In the genomic region with DNA sequence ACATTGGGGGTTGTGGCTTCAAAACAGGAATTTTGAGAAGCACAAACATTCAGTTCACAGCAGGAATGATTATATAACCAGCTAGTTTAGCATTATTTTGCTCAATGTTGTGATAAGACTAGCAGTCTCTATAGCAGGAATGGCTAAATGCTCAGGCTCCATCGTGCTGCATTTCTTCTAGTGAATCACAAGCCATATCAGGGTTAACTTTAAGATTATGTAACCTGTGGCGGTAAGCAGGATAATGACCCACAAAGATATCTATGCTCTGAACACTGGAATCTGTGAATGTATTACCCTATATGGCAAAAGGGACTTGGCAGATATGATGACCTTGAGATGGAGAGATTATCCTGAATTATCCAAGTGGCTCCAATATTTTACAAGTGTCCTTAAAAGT, we compare ENCODE assay signal across 19 cellular contexts.
DNase-seq lines count a peak whose midpoint lies in the region; ATAC-seq, FAIRE-seq and TF ChIP-seq lines count a peak whose summit lies in the region.
"Had no signal": no experiment of that assay in that cellular context is flagged by ENCODE, and none has a peak within 500 bp of the region (broad histone marks: within the 10 kb centered on the region; RNA-seq: fewer than 3 reads in every experiment).

No MANE protein-coding gene starts in this region.

- FAIRE-seq in H54 (lab: Jason Lieb, UNC), result no peak
- FAIRE-seq: GM12878, HTR-8/SVneo, K562 had no signal

- peak; percentile 82 for DNase-seq in amniotic epithelial cell (ENCODE audit: low read depth)
- no peak for DNase-seq in caudate nucleus (lab: John Stamatoyannopoulos, UW)
- peak; percentile 71 for DNase-seq in iris pigment epithelial cell (ENCODE audit: low read depth)
- no peak for DNase-seq in superior temporal gyrus (ENCODE audit: extremely low spot score)
- DNase-seq in H54 (ENCODE audit: insufficient read length, low spot score), result no peak
- DNase-seq: Calu3; CD8-positive, alpha-beta T cell; DMS53; DND-41; EL; GM23248; HCEC 1CT; IMR-90 had no signal

- ATAC-seq in GM19463 (IDR thresholded peaks at IDR 0.05; ENCODE audit: unreplicated experiment), result no peak
- ATAC-seq in HG02763 (IDR thresholded peaks at IDR 0.05; ENCODE audit: unreplicated experiment), result no peak
- ATAC-seq: CD8-positive, alpha-beta T cell; GM12878; K562 had no signal

- TF ChIP-seq POLR2A in H54 (IDR thresholded peaks at IDR 0.05; ENCODE audit: low read depth, low read length), result no peak

- H3K27ac ChIP-seq in caudate nucleus (ENCODE audit: low read depth, low read length), result peak overlapping the region; percentile 59
- H3K27ac ChIP-seq: BLaER1, GM23248 had no signal

Comparison
In these comparisons a context has a peak if more than half of its experiments do, and no peak if none do; other contexts are left out.
1. DNase-seq: peak in amniotic epithelial cell (single experiment) and iris pigment epithelial cell (single experiment); none in caudate nucleus (0 of 61), superior temporal gyrus (single experiment) and H54 (single experiment).